ENCODE assay signal across 1 cellular context in genomic region chr19:44071824-44072542, GRCh38.
TF ChIP-seq lines count a peak whose summit lies in the region.

Gene ZNF284, plus strand, starts transcription at chr19:44072159. Its CDS starts 4,231 bp downstream, at chr19:44076390.

TF ChIP-seq in HepG2, 621 proteins besides CTCF, POLR2A, EP300 and RAD21 (continued from another document and continues in another):
- TF ChIP-seq ARID5B (CRISPR knock-in tag; IDR thresholded peaks at IDR 0.05): peak; percentile 47
- no peak for TF ChIP-seq ZNF552 (CRISPR knock-in tag; IDR thresholded peaks at IDR 0.05; ENCODE audit: borderline replicate concordance)
- TF ChIP-seq ZNF841 (CRISPR knock-in tag; IDR thresholded peaks at IDR 0.05; ENCODE audit: borderline replicate concordance): no peak
- TF ChIP-seq HDAC2 (CRISPR knock-in tag; IDR thresholded peaks at IDR 0.05): peak; percentile 67; the same call in 1 of the 2 replicates
- TF ChIP-seq TIGD3 (CRISPR knock-in tag; IDR thresholded peaks at IDR 0.05; ENCODE audit: borderline replicate concordance): no peak
- no peak for TF ChIP-seq CC2D1A (CRISPR knock-in tag; IDR thresholded peaks at IDR 0.05)
- peak; percentile 53 for TF ChIP-seq ZFY (CRISPR knock-in tag; IDR thresholded peaks at IDR 0.05)
- TF ChIP-seq GPBP1L1 (CRISPR knock-in tag; IDR thresholded peaks at IDR 0.05): no peak
- TF ChIP-seq SMAD3 (CRISPR knock-in tag; IDR thresholded peaks at IDR 0.05): peak; percentile 67; the same call in 1 of the 2 replicates
- TF ChIP-seq TRIM22 (IDR thresholded peaks at IDR 0.05): no peak
- no peak for TF ChIP-seq NFRKB (IDR thresholded peaks at IDR 0.05)
- TF ChIP-seq ARID2 (CRISPR knock-in tag; IDR thresholded peaks at IDR 0.05; ENCODE audit: borderline replicate concordance): no peak
- peak; percentile 55; the same call in 1 of the 2 replicates for TF ChIP-seq TAF1 (CRISPR knock-in tag; IDR thresholded peaks at IDR 0.05)
- TF ChIP-seq ZFP36L1 (CRISPR knock-in tag; IDR thresholded peaks at IDR 0.05): no peak
- peak; percentile 74; the same call in 1 of the 2 replicates for TF ChIP-seq HNF1B (CRISPR knock-in tag; IDR thresholded peaks at IDR 0.05)
- no peak for TF ChIP-seq ATAD3A (CRISPR knock-in tag; IDR thresholded peaks at IDR 0.05)
- no peak for TF ChIP-seq ZFP62 (CRISPR knock-in tag; IDR thresholded peaks at IDR 0.05)
- TF ChIP-seq ZIK1 (CRISPR knock-in tag; IDR thresholded peaks at IDR 0.05; ENCODE audit: borderline replicate concordance, low read depth): no peak
- TF ChIP-seq RARG (CRISPR knock-in tag; IDR thresholded peaks at IDR 0.05; ENCODE audit: low read depth): no peak
- peak; percentile 51; the same call in 1 of the 2 replicates for TF ChIP-seq ZNF274 (CRISPR knock-in tag; IDR thresholded peaks at IDR 0.05)
- no peak for TF ChIP-seq SP1 (IDR thresholded peaks at IDR 0.05)
- no peak for TF ChIP-seq SP1 (CRISPR knock-in tag; IDR thresholded peaks at IDR 0.05)
- peak; percentile 38; the same call in 1 of the 2 replicates for TF ChIP-seq PHF21A (CRISPR knock-in tag; IDR thresholded peaks at IDR 0.05)
- TF ChIP-seq TFE3 (CRISPR knock-in tag; IDR thresholded peaks at IDR 0.05): 0 out of 2 replicates have a peak, but pooled peaks have one; percentile 13
- no peak for TF ChIP-seq TRIM24 (CRISPR knock-in tag; IDR thresholded peaks at IDR 0.05)
- TF ChIP-seq PAX8 (CRISPR knock-in tag; IDR thresholded peaks at IDR 0.05; ENCODE audit: borderline replicate concordance): no peak
- TF ChIP-seq FOSL1 (CRISPR knock-in tag; IDR thresholded peaks at IDR 0.05; ENCODE audit: borderline replicate concordance): no peak
- no peak; the same call in 1 of the 2 replicates for TF ChIP-seq NFKBIZ (CRISPR knock-in tag; IDR thresholded peaks at IDR 0.05)
- peak; percentile 50; the same call in 1 of the 2 replicates for TF ChIP-seq FOXA3 (CRISPR knock-in tag; IDR thresholded peaks at IDR 0.05)
- TF ChIP-seq ZGPAT (CRISPR knock-in tag; IDR thresholded peaks at IDR 0.05): peak; percentile 74; the same call in 1 of the 2 replicates
- TF ChIP-seq ATM (IDR thresholded peaks at IDR 0.05; ENCODE audit: borderline replicate concordance): no peak
- TF ChIP-seq CEBPG (CRISPR knock-in tag; IDR thresholded peaks at IDR 0.05): no peak
- peak; percentile 84; the same call in 1 of the 2 replicates for TF ChIP-seq SPEN (CRISPR knock-in tag; IDR thresholded peaks at IDR 0.05; ENCODE audit: low read depth)
- no peak for TF ChIP-seq SP4 (CRISPR knock-in tag; IDR thresholded peaks at IDR 0.05)
- TF ChIP-seq ZNF253 (CRISPR knock-in tag; IDR thresholded peaks at IDR 0.05; ENCODE audit: borderline replicate concordance): no peak
- TF ChIP-seq ZNF781 (CRISPR knock-in tag; IDR thresholded peaks at IDR 0.05; ENCODE audit: borderline replicate concordance, not compliant biosample characterization): no peak
- no peak for TF ChIP-seq FOXP1 (IDR thresholded peaks at IDR 0.05)
- TF ChIP-seq FOXP1 (CRISPR knock-in tag; IDR thresholded peaks at IDR 0.05): no peak
- TF ChIP-seq ZFAT (CRISPR knock-in tag; conservative IDR thresholded peaks at IDR 0.05): no peak
- no peak for TF ChIP-seq BATF2 (CRISPR knock-in tag; IDR thresholded peaks at IDR 0.05)
- TF ChIP-seq HMG20A (CRISPR knock-in tag; IDR thresholded peaks at IDR 0.05; ENCODE audit: borderline replicate concordance): no peak
- TF ChIP-seq ZNF619 (CRISPR knock-in tag; IDR thresholded peaks at IDR 0.05): 0 out of 2 replicates have a peak, but pooled peaks have one; percentile 11
- TF ChIP-seq ZNF670 (CRISPR knock-in tag; IDR thresholded peaks at IDR 0.05; ENCODE audit: borderline replicate concordance): no peak
- no peak for TF ChIP-seq KAT2B (IDR thresholded peaks at IDR 0.05; ENCODE audit: borderline replicate concordance, low read depth, low read length)
- no peak; the same call in 1 of the 2 replicates for TF ChIP-seq HOMEZ (CRISPR knock-in tag; IDR thresholded peaks at IDR 0.05; ENCODE audit: low read depth)
- TF ChIP-seq NCOA1 (CRISPR knock-in tag; IDR thresholded peaks at IDR 0.05): no peak
- TF ChIP-seq ZNF589 (CRISPR knock-in tag; conservative IDR thresholded peaks at IDR 0.05): no peak; the same call in 1 of the 2 replicates
- TF ChIP-seq ZNF709 (CRISPR knock-in tag; IDR thresholded peaks at IDR 0.05): peak; percentile 72
- TF ChIP-seq RBFOX2 (IDR thresholded peaks at IDR 0.05; ENCODE audit: low read depth, low read length): 0 out of 2 replicates have a peak, but pooled peaks have one; percentile 30
- no peak for TF ChIP-seq SRF (IDR thresholded peaks at IDR 0.05; ENCODE audit: low read depth, low read length)
- no peak for TF ChIP-seq MATR3 (CRISPR knock-in tag; IDR thresholded peaks at IDR 0.05)
- no peak for TF ChIP-seq ZNF333 (CRISPR knock-in tag; IDR thresholded peaks at IDR 0.05; ENCODE audit: borderline replicate concordance)
